In genomic region chr9:214488-215448, GRCh38 we compare ENCODE assay signal across 8 cellular contexts. TPM values are rescaled to one million over a fixed set of nuclear protein-coding genes. Genes with fewer than 3 reads are reported as not detected.
DNase-seq lines count a peak whose midpoint lies in the region; ATAC-seq and TF ChIP-seq lines count a peak whose summit lies in the region.

DOCK8 (plus strand) TSS chr9:214865; CDS start chr9:214977, 112 bp downstream.

- H3K36me3 ChIP-seq in ovary (no peaks in the 10 kb centered on the region), tibial nerve (no peaks in the 10 kb centered on the region)

- H3K27me3 ChIP-seq in foreskin keratinocyte, result no peaks in the 10 kb centered on the region
- H3K27me3 ChIP-seq in ovary, result no peaks in the 10 kb centered on the region
- H3K27me3 ChIP-seq in tibial nerve, result peaks cover 0 to 6% of the 10 kb centered on the region in 2 donors

- no peaks in the 10 kb centered on the region for H3K4me1 ChIP-seq in foreskin keratinocyte
- H3K4me1 ChIP-seq in ovary (ENCODE audit: insufficient read depth), result no peaks in the 10 kb centered on the region
- H3K4me1 ChIP-seq in tibial nerve, result peaks cover 0 to 11% (median 0%) of the 10 kb centered on the region in 4 donors

- DNase-seq in NCI-H2196 (lab: John Stamatoyannopoulos, UW; ENCODE audit: unreplicated experiment), result peak; percentile 46
- no peak for DNase-seq in NCI-H2196 treated with DMSO at 0.1 percent for 48 hours (lab: John Stamatoyannopoulos, UW; ENCODE audit: unreplicated experiment)
- peak; percentile 47 for DNase-seq in NOMO-1 treated with dmso at 0.1 percent for 144 hours (lab: John Stamatoyannopoulos, UW; ENCODE audit: unreplicated experiment)
- DNase-seq in activated T-cell treated with anti-CD3 and anti-CD28 coated beads, Interleukin-2, amount 50 U/mL, for 48 hours, result peak; percentile 74 to 80
- DNase-seq in foreskin keratinocyte, result peak; percentile 32 to 62
- DNase-seq in ovary, result peak in 4 of 5 donors; percentile 24 to 71 (median 54)
- DNase-seq in tibial nerve (ENCODE audit: low spot score in 2 of 2), result peak; percentile 16 to 28

- TF ChIP-seq POLR2A in ovary (IDR thresholded peaks at IDR 0.05), result no peak
- peak in 1 of 2 donors; percentile 37 for TF ChIP-seq POLR2A in tibial nerve (IDR thresholded peaks at IDR 0.05)

- H3K27ac ChIP-seq in foreskin keratinocyte, result no peak within 1 kb of the TSS
- H3K27ac ChIP-seq in ovary, result peak within 1 kb of the TSS; percentile 48 to 64
- peak within 1 kb of the TSS; percentile 41 to 83 (median 78) for H3K27ac ChIP-seq in tibial nerve

- ATAC-seq in HG02973 (IDR thresholded peaks at IDR 0.05; ENCODE audit: unreplicated experiment) (peak; percentile 86), foreskin keratinocyte (peak; percentile 92)

- TF ChIP-seq EP300 in ovary (IDR thresholded peaks at IDR 0.05), result no peak
- TF ChIP-seq EP300 in tibial nerve (IDR thresholded peaks at IDR 0.05), result no peak

- intact Hi-C loops in ovary (cut with DNase I), result no loop called here

- TF ChIP-seq CTCF in foreskin keratinocyte (conservative IDR thresholded peaks at IDR 0.05), result peak; percentile 62
- peak in 1 of 3 donors; percentile 49 for TF ChIP-seq CTCF in ovary (IDR thresholded peaks at IDR 0.05)
- peak; percentile 23 to 53 (median 40) for TF ChIP-seq CTCF in tibial nerve (IDR thresholded peaks at IDR 0.05)

- 1% methylated on average over 106 to 116 of the region's 116 CpGs for WGBS in ovary, 3 donors
- 0 to 2% methylated on average over 29 to 59 of the region's 116 CpGs for WGBS in tibial nerve, 2 donors

- H3K4me3 ChIP-seq in ovary, result peak within 1 kb of the TSS; percentile 43
- peak within 1 kb of the TSS; percentile 38 to 65 (median 53) for H3K4me3 ChIP-seq in tibial nerve

- H3K9me3 ChIP-seq in ovary (no peaks in the 10 kb centered on the region), tibial nerve (no peaks in the 10 kb centered on the region)

RNA-seq across cellular contexts. Expression of gene DOCK8, which starts in this region (rescaled TPM):
- total RNA-seq in foreskin keratinocyte, result 1.6 TPM in 2 replicates
- 0.26 and 0.40 TPM in 2 replicates for polyA plus RNA-seq in foreskin keratinocyte
- 10 to 100 TPM in 1 of 7 donors, 1 to 10 TPM in 6; 3.0 to 12.2 (median 7.3) TPM for total RNA-seq in ovary
- polyA plus RNA-seq in ovary, result 1 to 10 TPM; 1.4 to 9.4 TPM
- total RNA-seq in tibial nerve, result 10 to 100 TPM in 3 of 4 donors, 1 to 10 TPM in 1; 9.0 to 17.9 (median 13.6) TPM
